ENCODE assay signal across 25 cellular contexts in the genomic region with DNA sequence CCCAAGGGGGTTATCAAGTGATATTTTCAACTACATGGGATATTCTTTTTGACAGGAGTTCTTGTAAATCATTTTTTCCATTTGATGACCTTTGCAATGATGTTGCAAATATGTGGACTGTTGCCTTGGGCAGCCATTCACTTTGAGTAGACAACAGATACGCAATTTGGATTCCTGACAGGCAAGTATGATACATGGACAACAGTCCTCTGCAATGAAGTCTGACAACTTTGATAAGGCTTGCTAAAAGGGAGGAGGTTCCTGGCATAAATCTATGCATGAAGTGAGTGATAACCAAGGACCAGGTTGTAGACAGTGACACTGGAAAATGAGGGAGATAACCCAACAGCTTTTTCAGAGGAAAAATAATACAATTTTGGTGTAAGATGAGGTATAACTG. TPM values are rescaled to one million over a fixed set of nuclear protein-coding genes. Genes with fewer than 3 reads are reported as not detected.
"Had no signal": no experiment of that assay in that cellular context is flagged by ENCODE, and none has a peak within 500 bp of the region (broad histone marks: within the 10 kb centered on the region; RNA-seq: fewer than 3 reads in every experiment).

No MANE protein-coding gene starts in this region.

- H3K4me2 ChIP-seq: KMS-11 had no signal

- DNase-seq: activated B cell treated with CpG ODN at 0.5 μM for 24 hours; activated CD4-positive, alpha-beta memory T cell treated with anti-CD3 and anti-CD28 coated beads for 36 hours; activated CD4-positive, alpha-beta T cell treated with anti-CD3 and anti-CD28 coated beads, Interleukin-2, amount 10 ng/mL, durations not matched to agents 7 days and 5 days; activated CD8-positive, alpha-beta memory T cell treated with anti-CD3 and anti-CD28 coated beads for 24 hours; activated effector memory CD4-positive, alpha-beta T cell treated with anti-CD3 and anti-CD28 coated beads, Interleukin-2, amount 50 U/mL, for 16 hours; activated naive CD4-positive, alpha-beta T cell treated with Interleukin-2 at 50 U/mL for 16 hours; activated naive CD8-positive, alpha-beta T cell treated with anti-CD3 and anti-CD28 coated beads, Interleukin-2, amount 50 U/mL, for 24 hours; activated T-cell treated with anti-CD3 and anti-CD28 coated beads, Interleukin-2, amount 50 U/mL, for 4 hours; amygdala; brain microvascular endothelial cell; cerebellar nuclear complex; NCI-H1092; NCI-H1417; NCI-H2029 treated with DMSO at 0.1 percent for 48 hours; NCI-H510A treated with DMSO at 0.1 percent for 48 hours; PC-3; SHP77 treated with DMSO at 0.1 percent for 48 hours; T-cell; T-helper 2 cell; T1000 had no signal

- H3K4me3 ChIP-seq: SK-N-MC had no signal

- H3K27ac ChIP-seq: brain microvascular endothelial cell, KMS-11, SK-N-MC had no signal

- H3K27me3 ChIP-seq: brain microvascular endothelial cell had no signal

- H3K9me3 Mint-ChIP-seq: activated B cell treated with CpG ODN at 0.5 μM for 24 hours; activated CD4-positive, alpha-beta memory T cell treated with anti-CD3 and anti-CD28 coated beads for 36 hours; activated CD4-positive, alpha-beta T cell treated with anti-CD3 and anti-CD28 coated beads, Interleukin-2, amount 10 ng/mL, durations not matched to agents 7 days and 5 days; activated naive CD4-positive, alpha-beta T cell treated with anti-CD3 and anti-CD28 coated beads, Interleukin-2, amount 50 U/mL, for 72 hours; activated naive CD8-positive, alpha-beta T cell treated with anti-CD3 and anti-CD28 coated beads, Interleukin-2, amount 50 U/mL, for 24 hours; activated T-cell treated with anti-CD3 and anti-CD28 coated beads, Interleukin-2, amount 50 U/mL, for 4 hours; IgD-negative memory B cell; T-cell had no signal

- H3K9ac ChIP-seq: KMS-11 had no signal

- H3K36me3 ChIP-seq: brain microvascular endothelial cell had no signal

- H3K36me3 Mint-ChIP-seq: activated CD4-positive, alpha-beta memory T cell treated with anti-CD3 and anti-CD28 coated beads for 36 hours; activated naive CD4-positive, alpha-beta T cell treated with anti-CD3 and anti-CD28 coated beads, Interleukin-2, amount 50 U/mL, for 72 hours; T-cell had no signal

- ATAC-seq: activated naive CD4-positive, alpha-beta T cell treated with anti-CD3 and anti-CD28 coated beads, Interleukin-2, amount 50 U/mL, for 72 hours; activated naive CD8-positive, alpha-beta T cell treated with anti-CD3 and anti-CD28 coated beads, Interleukin-2, amount 50 U/mL, for 24 hours; activated T-cell treated with anti-CD3 and anti-CD28 coated beads, Interleukin-2, amount 50 U/mL, for 4 hours; PC-3; T-cell had no signal

- H3K4me1 Mint-ChIP-seq: activated B cell treated with CpG ODN at 0.5 μM for 24 hours; activated naive CD8-positive, alpha-beta T cell treated with anti-CD3 and anti-CD28 coated beads, Interleukin-2, amount 50 U/mL, for 24 hours had no signal

- H3K4me3 Mint-ChIP-seq: activated B cell treated with CpG ODN at 0.5 μM for 24 hours; activated CD4-positive, alpha-beta memory T cell treated with anti-CD3 and anti-CD28 coated beads for 36 hours; activated CD4-positive, alpha-beta T cell treated with anti-CD3 and anti-CD28 coated beads, Interleukin-2, amount 10 ng/mL, durations not matched to agents 7 days and 5 days; activated naive CD8-positive, alpha-beta T cell treated with anti-CD3 and anti-CD28 coated beads, Interleukin-2, amount 50 U/mL, for 24 hours; activated T-cell treated with anti-CD3 and anti-CD28 coated beads, Interleukin-2, amount 50 U/mL, for 4 hours; IgD-negative memory B cell; T-cell had no signal

- H3K27ac Mint-ChIP-seq: activated B cell treated with CpG ODN at 0.5 μM for 24 hours; activated CD4-positive, alpha-beta memory T cell treated with anti-CD3 and anti-CD28 coated beads for 36 hours; activated CD4-positive, alpha-beta T cell treated with anti-CD3 and anti-CD28 coated beads, Interleukin-2, amount 10 ng/mL, durations not matched to agents 7 days and 5 days; activated naive CD4-positive, alpha-beta T cell treated with anti-CD3 and anti-CD28 coated beads, Interleukin-2, amount 50 U/mL, for 72 hours; activated naive CD8-positive, alpha-beta T cell treated with anti-CD3 and anti-CD28 coated beads, Interleukin-2, amount 50 U/mL, for 24 hours; IgD-negative memory B cell; T-cell had no signal

RNA-seq across cellular contexts. Expression of a gene that starts 17.7 kb away (rescaled TPM):
- total RNA-seq: activated B cell treated with CpG ODN at 0.5 μM for 24 hours; activated CD4-positive, alpha-beta memory T cell treated with anti-CD3 and anti-CD28 coated beads for 36 hours; activated CD4-positive, alpha-beta T cell treated with anti-CD3 and anti-CD28 coated beads, Interleukin-2, amount 10 ng/mL, durations not matched to agents 7 days and 5 days; activated naive CD4-positive, alpha-beta T cell treated with anti-CD3 and anti-CD28 coated beads, Interleukin-2, amount 50 U/mL, for 72 hours; activated T-cell treated with anti-CD3 and anti-CD28 coated beads, Interleukin-2, amount 50 U/mL, for 4 hours; MCF 10A; PC-3; T-cell had no signal
- polyA plus RNA-seq: IgD-negative memory B cell had no signal
